In genomic region chr10:102135956-102136526, GRCh38 we compare ENCODE assay signal across 12 cellular contexts. TPM values are rescaled to one million over a fixed set of nuclear protein-coding genes. Genes with fewer than 3 reads are reported as not detected.
A peak's percentile ranks its signal among the peaks of the same experiment; 100 is the strongest.
DNase-seq lines count a peak whose midpoint lies in the region; ATAC-seq, FAIRE-seq and TF ChIP-seq lines count a peak whose summit lies in the region.
"Had no signal": no experiment of that assay in that cellular context is flagged by ENCODE, and none has a peak within 500 bp of the region (broad histone marks: within the 10 kb centered on the region; RNA-seq: fewer than 3 reads in every experiment).

No MANE protein-coding gene starts in this region.

- no peak for ATAC-seq in CD4-positive, CD25-positive, alpha-beta regulatory T cell (ENCODE audit: low read depth in 2 of 2)
- ATAC-seq in DND-41 (ENCODE audit: insufficient read depth, low read depth) (no peak), HG03159 (IDR thresholded peaks at IDR 0.05; ENCODE audit: unreplicated experiment) (no peak), GM19035 (IDR thresholded peaks at IDR 0.05; ENCODE audit: unreplicated experiment) (no peak)
- ATAC-seq: naive thymus-derived CD8-positive, alpha-beta T cell had no signal

- H4K20me1 ChIP-seq in DND-41 (ENCODE audit: insufficient read depth, low read length) (peaks cover 74% of the 10 kb centered on the region), OCI-LY3 (ENCODE audit: insufficient read depth, low read length) (peaks cover 35% of the 10 kb centered on the region)

- H3K79me2 ChIP-seq in DND-41 (ENCODE audit: insufficient read depth, low read length): peaks cover 84% of the 10 kb centered on the region
- peaks cover 88% of the 10 kb centered on the region for H3K79me2 ChIP-seq in OCI-LY3 (ENCODE audit: low read length)

- H3K36me3 Mint-ChIP-seq in CD4-positive, CD25-positive, alpha-beta regulatory T cell: peaks cover 14% of the 10 kb centered on the region
- H3K36me3 Mint-ChIP-seq in immature natural killer cell: peaks cover 3 to 23% (median 6%) of the 10 kb centered on the region in 3 donors

- DNase-seq in CD4-positive, CD25-positive, alpha-beta regulatory T cell: no peak
- no peak for DNase-seq in DND-41
- DNase-seq in immature natural killer cell: no peak
- no peak for DNase-seq in RPMI8226
- DNase-seq in urothelium cell line (ENCODE audit: low spot score): no peak
- DNase-seq: activated CD4-positive, alpha-beta T cell treated with anti-CD3 and anti-CD28 coated beads for 4 hours; hypothalamus; naive thymus-derived CD8-positive, alpha-beta T cell; NCI-H1694 treated with DMSO at 0.1 percent for 48 hours had no signal

- peaks cover 37% of the 10 kb centered on the region for H3K36me3 ChIP-seq in CD4-positive, CD25-positive, alpha-beta regulatory T cell (ENCODE audit: control insufficient read depth, insufficient read depth, low read length)
- peaks cover 72% of the 10 kb centered on the region for H3K36me3 ChIP-seq in DND-41 (ENCODE audit: insufficient read depth, low read length)
- H3K36me3 ChIP-seq in OCI-LY3 (replicated peaks; ENCODE audit: low read depth, low read length): peaks cover 51% of the 10 kb centered on the region

- no peaks in the 10 kb centered on the region for H3K27me3 ChIP-seq in CD4-positive, CD25-positive, alpha-beta regulatory T cell (ENCODE audit: control insufficient read depth, insufficient read depth, low read length)
- H3K27me3 ChIP-seq in DND-41 (ENCODE audit: insufficient read depth, low read length, poor library complexity) (no peaks in the 10 kb centered on the region), OCI-LY3 (ENCODE audit: low read depth, low read length) (no peaks in the 10 kb centered on the region)

- no peak for FAIRE-seq in urothelium cell line (lab: Jason Lieb, UNC)

- H3K27ac Mint-ChIP-seq in CD4-positive, CD25-positive, alpha-beta regulatory T cell: peak overlapping the region; percentile 73 to 91 (median 89)
- H3K27ac Mint-ChIP-seq in immature natural killer cell: peak overlapping the region in 4 of 6 donors; percentile 15 to 68 (median 42)

- H2AFZ ChIP-seq in DND-41 (ENCODE audit: low read depth, low read length): no peak overlapping the region
- H2AFZ ChIP-seq in OCI-LY3 (ENCODE audit: low read depth, low read length): no peak overlapping the region

- TF ChIP-seq CTCF in DND-41 (IDR thresholded peaks at IDR 0.05; ENCODE audit: borderline replicate concordance, extremely low read depth, low read length, poor library complexity, severe bottlenecking) (no peak), OCI-LY3 (IDR thresholded peaks at IDR 0.05; ENCODE audit: low read depth, low read length) (no peak)

- no peak overlapping the region for H3K4me3 ChIP-seq in CD4-positive, CD25-positive, alpha-beta regulatory T cell (ENCODE audit: low read depth, low read length)
- peak overlapping the region in 1 of 2 experiments; percentile 31; a peak in 2 of 4 replicates for H3K4me3 ChIP-seq in DND-41 (ENCODE audit: low read depth in 1 of 2, low read length in 2 of 2)
- no peak overlapping the region for H3K4me3 ChIP-seq in OCI-LY3 (ENCODE audit: low read length)

- no peaks in the 10 kb centered on the region for H3K27me3 Mint-ChIP-seq in CD4-positive, CD25-positive, alpha-beta regulatory T cell
- peaks cover 3 to 12% (median 3%) of the 10 kb centered on the region in 3 donors for H3K27me3 Mint-ChIP-seq in immature natural killer cell (ENCODE audit: low read depth in 3 of 3)
- H3K27me3 Mint-ChIP-seq: naive thymus-derived CD8-positive, alpha-beta T cell had no signal

- H3K4me2 ChIP-seq in DND-41 (ENCODE audit: insufficient read depth, low read length) (peak overlapping the region; percentile 83), OCI-LY3 (ENCODE audit: low read length) (peak overlapping the region; percentile 36)

- H3K4me1 ChIP-seq in CD4-positive, CD25-positive, alpha-beta regulatory T cell (ENCODE audit: control insufficient read depth, insufficient read depth, low read length, poor library complexity, severe bottlenecking): peaks cover 43% of the 10 kb centered on the region
- H3K4me1 ChIP-seq in DND-41 (ENCODE audit: insufficient read depth, low read length) (peaks cover 43% of the 10 kb centered on the region), OCI-LY3 (ENCODE audit: low read length) (peaks cover 32% of the 10 kb centered on the region)

- H3K9me3 Mint-ChIP-seq in CD4-positive, CD25-positive, alpha-beta regulatory T cell: no peaks in the 10 kb centered on the region
- no peaks in the 10 kb centered on the region for H3K9me3 Mint-ChIP-seq in immature natural killer cell
- H3K9me3 Mint-ChIP-seq: naive thymus-derived CD8-positive, alpha-beta T cell had no signal

- H3K4me1 Mint-ChIP-seq in CD4-positive, CD25-positive, alpha-beta regulatory T cell: peaks cover 0 to 51% (median 31%) of the 10 kb centered on the region in 4 donors
- H3K4me1 Mint-ChIP-seq in immature natural killer cell: peaks cover 33 to 45% of the 10 kb centered on the region in 2 donors

- no peak overlapping the region for H3K27ac ChIP-seq in CD4-positive, CD25-positive, alpha-beta regulatory T cell (ENCODE audit: insufficient read depth, low read length, poor library complexity, severe bottlenecking)
- H3K27ac ChIP-seq in DND-41 (ENCODE audit: low read length) (no peak overlapping the region), OCI-LY3 (ENCODE audit: low read length) (no peak overlapping the region)

- peak overlapping the region; percentile 22 to 72 (median 60) for H3K4me3 Mint-ChIP-seq in CD4-positive, CD25-positive, alpha-beta regulatory T cell
- peak overlapping the region in 4 of 5 donors; percentile 1 to 10 (median 4) for H3K4me3 Mint-ChIP-seq in immature natural killer cell

- H3K9me3 ChIP-seq in CD4-positive, CD25-positive, alpha-beta regulatory T cell (ENCODE audit: control insufficient read depth in 2 of 2, low read length in 2 of 2): no peaks in the 10 kb centered on the region
- H3K9me3 ChIP-seq in DND-41 (ENCODE audit: insufficient read depth, low read length, severe bottlenecking) (no peaks in the 10 kb centered on the region), OCI-LY3 (ENCODE audit: insufficient read depth, low read length) (no peaks in the 10 kb centered on the region)

- peak overlapping the region; percentile 16; the same call in 1 of the 2 replicates for H3K9ac ChIP-seq in DND-41 (ENCODE audit: low read depth, low read length)
- H3K9ac ChIP-seq in OCI-LY3 (ENCODE audit: low read length): no peak overlapping the region

RNA-seq across cellular contexts. Expression of gene PPRC1, which starts 3.2 kb away (rescaled TPM):
- total RNA-seq in CD4-positive, CD25-positive, alpha-beta regulatory T cell: 35.3 TPM
- 10 to 100 TPM in 2 of 4 donors, 1 to 10 TPM in 2; 6.6 to 13.0 (median 8.7) TPM for polyA plus RNA-seq in CD4-positive, CD25-positive, alpha-beta regulatory T cell
- polyA plus RNA-seq in immature natural killer cell: 10 to 100 TPM in 1 of 3 donors, 1 to 10 TPM in 2; 3.8 to 10.9 (median 7.5) TPM

RNA-seq across cellular contexts. Expression of gene LDB1, which starts 15.9 kb away (rescaled TPM):
- total RNA-seq in CD4-positive, CD25-positive, alpha-beta regulatory T cell: 120 TPM
- polyA plus RNA-seq in CD4-positive, CD25-positive, alpha-beta regulatory T cell: 10 to 100 TPM; 18.1 to 30.5 (median 27.1) TPM
- 10 to 100 TPM in 2 of 3 donors, 1 to 10 TPM in 1; 5.5 to 24.8 (median 24.2) TPM for polyA plus RNA-seq in immature natural killer cell

RNA-seq across cellular contexts. Expression of gene NOLC1, which starts 16.1 kb away (rescaled TPM):
- 35.6 TPM for total RNA-seq in CD4-positive, CD25-positive, alpha-beta regulatory T cell
- 10 to 100 TPM; 29.5 to 46.5 (median 42.1) TPM for polyA plus RNA-seq in CD4-positive, CD25-positive, alpha-beta regulatory T cell
- polyA plus RNA-seq in immature natural killer cell: 10 to 100 TPM; 15.1 to 80.4 (median 29.4) TPM
